ENCODE assay signal across 2 cellular contexts in the genomic region with DNA sequence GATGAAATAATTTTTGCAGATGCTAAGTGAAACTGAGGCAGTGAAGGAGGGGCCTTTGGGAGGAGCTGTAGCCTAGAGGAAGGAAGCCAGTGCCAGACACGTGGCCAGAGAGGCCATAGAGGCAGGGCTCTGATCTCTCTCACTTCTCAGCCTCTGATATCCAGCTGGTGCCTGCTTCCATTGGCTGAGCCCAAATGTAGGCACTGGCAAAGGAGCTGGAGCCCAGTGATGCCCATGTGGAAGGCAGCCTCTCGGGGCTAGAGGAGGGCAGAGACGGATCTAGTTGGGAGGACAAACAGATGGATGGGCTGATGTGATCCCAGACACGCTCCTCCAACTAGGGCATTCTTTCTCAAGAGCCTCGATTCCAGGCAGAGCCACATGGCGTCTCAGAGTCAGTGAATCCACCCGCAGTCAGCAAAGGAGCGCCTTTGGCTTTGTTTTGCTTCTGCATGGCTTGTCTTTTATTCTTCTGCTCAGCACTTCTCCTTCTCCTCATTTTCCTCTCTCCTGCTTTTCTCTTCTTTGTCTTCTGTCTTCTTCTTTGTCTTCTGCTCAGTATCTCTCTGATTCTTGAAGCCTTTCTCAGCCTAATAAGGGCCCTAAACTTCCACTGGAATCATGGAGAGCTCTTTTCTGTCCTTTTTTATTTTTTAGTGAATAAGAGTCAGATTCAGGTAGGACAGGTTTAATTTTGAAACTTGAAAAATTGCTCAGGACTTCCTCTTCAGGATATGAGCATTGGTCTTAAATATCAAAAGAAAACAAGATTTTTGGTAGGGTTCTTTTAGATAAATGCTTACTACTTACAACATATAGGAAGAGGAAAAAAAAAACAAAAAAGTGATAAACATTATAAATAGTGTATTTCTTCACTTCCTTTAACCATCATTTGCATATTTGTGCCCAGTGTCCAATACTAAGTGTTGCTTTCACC.
TF ChIP-seq lines count a peak whose summit lies in the region.

No MANE protein-coding gene starts in this region.

TF ChIP-seq in IMR-90, 13 proteins besides CTCF, POLR2A, EP300 and RAD21:
- TF ChIP-seq MAFK (IDR thresholded peaks at IDR 0.05; ENCODE audit: low read depth, low read length) (peak; percentile 48), SMC3 (IDR thresholded peaks at IDR 0.05; ENCODE audit: low read depth, low read length) (no peak)

TF ChIP-seq in H1, 55 proteins besides CTCF, POLR2A, EP300 and RAD21:
- TF ChIP-seq, protein P1, sequence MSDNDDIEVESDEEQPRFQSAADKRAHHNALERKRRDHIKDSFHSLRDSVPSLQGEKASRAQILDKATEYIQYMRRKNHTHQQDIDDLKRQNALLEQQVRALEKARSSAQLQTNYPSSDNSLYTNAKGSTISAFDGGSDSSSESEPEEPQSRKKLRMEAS (IDR thresholded peaks at IDR 0.05) = peak; percentile 55
- no peak for TF ChIP-seq SUZ12 (IDR thresholded peaks at IDR 0.05; ENCODE audit: low read length)
